ENCODE assay signal across 13 cellular contexts in the genomic region with DNA sequence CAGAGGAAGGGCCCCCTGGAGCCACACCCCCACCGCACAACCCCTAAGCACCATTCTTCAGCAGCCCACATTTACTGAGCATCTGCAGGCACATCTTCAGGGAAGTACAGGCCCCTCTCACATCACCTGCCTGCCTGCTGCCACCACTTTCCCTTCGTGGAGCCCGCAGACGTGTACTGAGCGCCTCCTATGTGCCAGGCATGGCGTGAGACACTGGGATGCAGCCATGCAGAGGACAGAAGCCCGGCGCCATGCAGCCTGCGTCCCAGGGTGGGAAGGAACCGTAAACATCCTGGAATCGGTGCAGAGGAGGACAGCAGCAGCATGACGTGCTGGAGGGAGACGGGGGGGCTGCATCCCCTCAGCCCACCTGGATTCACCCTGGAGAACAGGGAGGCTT.
DNase-seq lines count a peak whose midpoint lies in the region; ATAC-seq and TF ChIP-seq lines count a peak whose summit lies in the region.
"Had no signal": no experiment of that assay in that cellular context is flagged by ENCODE, and none has a peak within 500 bp of the region (broad histone marks: within the 10 kb centered on the region; RNA-seq: fewer than 3 reads in every experiment).

No MANE protein-coding gene starts in this region.

- H3K4me3 Mint-ChIP-seq in T-helper 2 cell treated with Interferon-gamma antibody and Interleukin-4, amounts not matched to agents 5 μg/mL and 100 μg/mL, for 36 hours = no peak overlapping the region
- H3K4me3 Mint-ChIP-seq: CD8-positive, alpha-beta T cell had no signal

- H3K4me3 ChIP-seq in AG09309 (ENCODE audit: control insufficient read depth, low read depth, low read length) = no peak overlapping the region
- H3K4me3 ChIP-seq: adrenal gland, right atrium auricular region, testis had no signal

- peak; percentile 33 for TF ChIP-seq CTCF in AG09309 (IDR thresholded peaks at IDR 0.05; ENCODE audit: control insufficient read depth, insufficient read depth, low read depth, low read length, missing control alignments)
- peak; percentile 30 for TF ChIP-seq CTCF in GM10266 (IDR thresholded peaks at IDR 0.05; ENCODE audit: control insufficient read depth, insufficient read depth, low read depth, missing control alignments)

- ATAC-seq in esophagus mucosa (peak; percentile 27), GM21786 (IDR thresholded peaks at IDR 0.05; ENCODE audit: unreplicated experiment) (no peak), GM19397 (IDR thresholded peaks at IDR 0.05; ENCODE audit: unreplicated experiment) (no peak)
- ATAC-seq in stimulated activated naive CD8-positive, alpha-beta T cell treated with anti-CD3 and anti-CD28 coated beads, Interleukin-15, Interleukin-2, amounts not matched to agents 100 U/mL and 50 U/mL, for 24 hours = no peak
- ATAC-seq: CD8-positive, alpha-beta T cell had no signal

- no peak overlapping the region for H3K27ac Mint-ChIP-seq in T-helper 2 cell treated with Interferon-gamma antibody and Interleukin-4, amounts not matched to agents 5 μg/mL and 100 μg/mL, for 36 hours
- H3K27ac Mint-ChIP-seq: CD8-positive, alpha-beta T cell had no signal

- DNase-seq in AG09309 (ENCODE audit: low read depth) = no peak
- no peak for DNase-seq in GM10266 (ENCODE audit: extremely low spot score)
- peak; percentile 79 for DNase-seq in NCI-H524 treated with DMSO at 0.1 percent for 48 hours (lab: John Stamatoyannopoulos, UW)
- DNase-seq in stimulated activated naive CD8-positive, alpha-beta T cell treated with anti-CD3 and anti-CD28 coated beads, Interleukin-15, Interleukin-2, amounts not matched to agents 100 U/mL and 50 U/mL, for 24 hours = no peak
- DNase-seq in T-helper 2 cell treated with Interferon-gamma antibody and Interleukin-4, amounts not matched to agents 5 μg/mL and 100 μg/mL, for 36 hours (ENCODE audit: low spot score) = no peak
- DNase-seq: adrenal gland; CD8-positive, alpha-beta T cell; effector CD8-positive, alpha-beta T cell; testis had no signal

- H3K4me1 Mint-ChIP-seq in T-helper 2 cell treated with Interferon-gamma antibody and Interleukin-4, amounts not matched to agents 5 μg/mL and 100 μg/mL, for 36 hours (ENCODE audit: low read depth) = no peaks in the 10 kb centered on the region

- H3K27me3 Mint-ChIP-seq in T-helper 2 cell treated with Interferon-gamma antibody and Interleukin-4, amounts not matched to agents 5 μg/mL and 100 μg/mL, for 36 hours (ENCODE audit: low read depth) = no peaks in the 10 kb centered on the region

- no peaks in the 10 kb centered on the region for H3K9me3 Mint-ChIP-seq in T-helper 2 cell treated with Interferon-gamma antibody and Interleukin-4, amounts not matched to agents 5 μg/mL and 100 μg/mL, for 36 hours
- H3K9me3 Mint-ChIP-seq: CD8-positive, alpha-beta T cell had no signal

- H3K36me3 Mint-ChIP-seq in T-helper 2 cell treated with Interferon-gamma antibody and Interleukin-4, amounts not matched to agents 5 μg/mL and 100 μg/mL, for 36 hours (ENCODE audit: low read depth) = no peaks in the 10 kb centered on the region
- H3K36me3 Mint-ChIP-seq: CD8-positive, alpha-beta T cell had no signal
